ENCODE assay signal across 26 cellular contexts in the genomic region with DNA sequence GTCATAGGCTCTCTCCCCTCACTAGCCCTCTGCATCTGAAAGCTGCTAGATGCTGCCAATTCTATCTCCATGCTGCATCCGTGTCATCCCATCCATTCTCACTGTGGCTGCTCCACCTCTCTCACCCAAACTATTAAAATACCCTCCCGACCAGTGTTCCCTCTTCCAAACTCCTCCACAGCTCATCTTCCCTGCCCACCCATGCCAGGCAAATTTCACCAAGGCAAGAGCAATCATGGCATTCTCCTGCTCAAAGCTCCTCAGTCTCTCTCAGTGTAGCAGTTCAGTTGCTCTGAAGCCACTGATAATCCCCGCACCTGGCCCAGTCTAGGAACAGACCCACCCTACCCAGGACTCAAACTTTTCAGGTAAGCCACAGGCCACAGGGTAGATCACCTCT. TPM values are rescaled to one million over a fixed set of nuclear protein-coding genes. Genes with fewer than 3 reads are reported as not detected.
"Had no signal": no experiment of that assay in that cellular context is flagged by ENCODE, and none has a peak within 500 bp of the region (broad histone marks: within the 10 kb centered on the region; RNA-seq: fewer than 3 reads in every experiment).

No MANE protein-coding gene starts in this region.

- H3K36me3 ChIP-seq: neutrophil, pancreas, prostate gland, right lobe of liver, spleen, suprapubic skin, tibial artery, transverse colon, vagina had no signal

- H3K4me3 ChIP-seq: pancreas, prostate gland, right lobe of liver, skin epidermis, smooth muscle cell, spleen, suprapubic skin, testis, tibial artery, transverse colon, vagina had no signal

- ATAC-seq: naive thymus-derived CD8-positive, alpha-beta T cell; natural killer cell treated with Interleukin-12 subunit alpha and Interleukin-12 subunit beta and Interleukin-15 and Interleukin-18, amount 100 ng/mL, for 72 hours; pancreas; right cardiac atrium; right lobe of liver; stimulated activated memory B cell treated with anti-CD40 and anti-IgM and Interleukin-4, amounts not matched to agents 10 μg/mL and 1 μg/mL and 100 μg/mL, for 72 hours; stimulated activated naive CD8-positive, alpha-beta T cell treated with anti-CD3 and anti-CD28 coated beads, Interleukin-15, amount 100 ng/mL, for 72 hours; stimulated activated naive CD8-positive, alpha-beta T cell treated with anti-CD3 and anti-CD28 coated beads, Interleukin-15, Interleukin-2, amounts not matched to agents 100 U/mL and 50 U/mL, for 24 hours had no signal

- H3K27ac ChIP-seq: neutrophil, pancreas, prostate gland, right lobe of liver, skin epidermis, spleen, suprapubic skin, testis, tibial artery, transverse colon, vagina had no signal

- DNase-seq: naive thymus-derived CD8-positive, alpha-beta T cell; nephron progenitor cell; pancreas; right cardiac atrium; right lobe of liver; spleen; stimulated activated CD4-positive, alpha-beta T cell treated with anti-CD3 and anti-CD28 coated beads, Interleukin-12 subunit alpha, Interleukin-12 subunit beta, amount 100 ng/mL, for 4 hours; stimulated activated CD4-positive, alpha-beta T cell treated with anti-CD3 and anti-CD28 coated beads, Interleukin-1b, Interleukin-23, amount 100 ng/mL, for 48 hours; stimulated activated CD4-positive, alpha-beta T cell treated with anti-CD3 and anti-CD28 coated beads, Interleukin-4, amount 100 ng/mL, for 1 hour; stimulated activated CD4-positive, alpha-beta T cell treated with anti-CD3 and anti-CD28 coated beads, Interleukin-4, amount 100 ng/mL, for 4 hours; stimulated activated CD8-positive, alpha-beta memory T cell treated with anti-CD3 and anti-CD28 coated beads, Interleukin-4, amount 100 ng/mL, for 48 hours; stimulated activated naive CD4-positive, alpha-beta T cell; stimulated activated naive CD8-positive, alpha-beta T cell treated with anti-CD3 and anti-CD28 coated beads, Interleukin-15, amount 100 ng/mL, for 72 hours; stimulated activated naive CD8-positive, alpha-beta T cell treated with anti-CD3 and anti-CD28 coated beads, Interleukin-15, Interleukin-2, amounts not matched to agents 100 U/mL and 50 U/mL, for 24 hours; substantia nigra; testis; tibial artery; transverse colon had no signal

- H3K4me1 ChIP-seq: pancreas, prostate gland, right lobe of liver, spleen, suprapubic skin, testis, tibial artery, transverse colon, vagina had no signal

- H3K4me2 ChIP-seq: smooth muscle cell had no signal

- H3K9me3 ChIP-seq: neutrophil, pancreas, prostate gland, right lobe of liver, spleen, suprapubic skin, testis, tibial artery, transverse colon, vagina had no signal

- H3K27me3 ChIP-seq: neutrophil, pancreas, right lobe of liver, suprapubic skin, testis, tibial artery, transverse colon, vagina had no signal

RNA-seq across cellular contexts. Expression of gene SPOCK1, which starts 48.4 kb away (rescaled TPM):
- total RNA-seq: naive thymus-derived CD8-positive, alpha-beta T cell; natural killer cell treated with Interleukin-12 subunit alpha and Interleukin-12 subunit beta and Interleukin-15 and Interleukin-18, amount 100 ng/mL, for 72 hours had no signal
- polyA plus RNA-seq: naive thymus-derived CD8-positive, alpha-beta T cell had no signal
